Comparison of ENCODE assay signal across 8 cellular contexts in genomic region chr13:24271611-24272451, GRCh38. TPM values are rescaled to one million over a fixed set of nuclear protein-coding genes. Genes with fewer than 3 reads are reported as not detected.
DNase-seq lines count a peak whose midpoint lies in the region; ATAC-seq and TF ChIP-seq lines count a peak whose summit lies in the region.

No MANE protein-coding gene starts in this region.

- peak overlapping the region; percentile 81 for H3K27ac ChIP-seq in CD8-positive, alpha-beta T cell (ENCODE audit: low read depth, low read length)
- H3K27ac ChIP-seq in HUES64 (ENCODE audit: low read depth, low read length) (no peak overlapping the region), dorsolateral prefrontal cortex (peak overlapping the region; percentile 62 to 96 (median 91)), stomach smooth muscle (ENCODE audit: low read length) (peak overlapping the region; percentile 89)

- no peaks in the 10 kb centered on the region for H3K36me3 ChIP-seq in CD8-positive, alpha-beta T cell (ENCODE audit: insufficient read depth, low read length)
- H3K36me3 ChIP-seq in HUES64 (ENCODE audit: insufficient read depth, low read length) (no peaks in the 10 kb centered on the region), stomach smooth muscle (ENCODE audit: control insufficient read depth in 2 of 2, insufficient read depth in 2 of 2, low read length in 2 of 2) (no peaks in the 10 kb centered on the region)

- peaks cover 19% of the 10 kb centered on the region for H3K36me3 Mint-ChIP-seq in CD8-positive, alpha-beta T cell
- H3K36me3 Mint-ChIP-seq in activated CD4-positive, alpha-beta T cell treated with anti-CD3 and anti-CD28 coated beads, Interleukin-2, amount 10 ng/mL, durations not matched to agents 24 days and 14 days (ENCODE audit: low read depth), result peaks cover 23% of the 10 kb centered on the region
- peaks cover 1% of the 10 kb centered on the region for H3K36me3 Mint-ChIP-seq in memory B cell

- no peaks in the 10 kb centered on the region for H3K27me3 Mint-ChIP-seq in CD8-positive, alpha-beta T cell (ENCODE audit: low read depth)
- H3K27me3 Mint-ChIP-seq in activated CD4-positive, alpha-beta T cell treated with anti-CD3 and anti-CD28 coated beads, Interleukin-2, amount 10 ng/mL, durations not matched to agents 24 days and 14 days, result peaks cover 2% of the 10 kb centered on the region
- H3K27me3 Mint-ChIP-seq in memory B cell, result no peaks in the 10 kb centered on the region

- H3K9ac ChIP-seq in HUES64 (ENCODE audit: low read depth, low read length) (peak overlapping the region; percentile 14; the same call in 1 of the 2 replicates), stomach smooth muscle (ENCODE audit: low read length in 2 of 2) (peak overlapping the region; percentile 49 to 60)

- no peaks in the 10 kb centered on the region for H3K27me3 ChIP-seq in CD8-positive, alpha-beta T cell (ENCODE audit: insufficient read depth, low read length)
- H3K27me3 ChIP-seq in HUES64 (ENCODE audit: insufficient read depth, low read length) (no peaks in the 10 kb centered on the region), dorsolateral prefrontal cortex (no peaks in the 10 kb centered on the region), stomach smooth muscle (ENCODE audit: control insufficient read depth in 1 of 2, insufficient read depth in 2 of 2, low read length in 2 of 2) (no peaks in the 10 kb centered on the region)

- peaks cover 91% of the 10 kb centered on the region for H3K4me1 ChIP-seq in CD8-positive, alpha-beta T cell (ENCODE audit: insufficient read depth, low read length)
- H3K4me1 ChIP-seq in HUES64 (ENCODE audit: insufficient read depth, low read length) (peaks cover 4% of the 10 kb centered on the region; the same call in 1 of the 2 replicates), stomach smooth muscle (ENCODE audit: control insufficient read depth, insufficient read depth, low read length) (peaks cover 16% of the 10 kb centered on the region)

- no peak for TF ChIP-seq CTCF in CD8-positive, alpha-beta T cell (IDR thresholded peaks at IDR 0.05)
- peak in 21 of 56 donors; percentile 7 to 48 (median 18) for TF ChIP-seq CTCF in dorsolateral prefrontal cortex (IDR thresholded peaks at IDR 0.05 in 54 of 56, conservative IDR thresholded peaks at IDR 0.05 in 2 of 56; ENCODE audit: low read depth in 1 of 56, partially characterized antibody in 56 of 56)

- H3K4me1 Mint-ChIP-seq in CD8-positive, alpha-beta T cell (ENCODE audit: low read depth), result peaks cover 94% of the 10 kb centered on the region
- peaks cover 82% of the 10 kb centered on the region for H3K4me1 Mint-ChIP-seq in activated CD4-positive, alpha-beta T cell treated with anti-CD3 and anti-CD28 coated beads, Interleukin-2, amount 10 ng/mL, durations not matched to agents 24 days and 14 days
- peaks cover 44% of the 10 kb centered on the region for H3K4me1 Mint-ChIP-seq in memory B cell

- no peaks in the 10 kb centered on the region for H3K9me3 ChIP-seq in CD8-positive, alpha-beta T cell (ENCODE audit: low read length)
- no peaks in the 10 kb centered on the region for H3K9me3 ChIP-seq in HUES64 (ENCODE audit: insufficient read depth, low read depth, low read length)
- H3K9me3 ChIP-seq in stomach smooth muscle (ENCODE audit: control insufficient read depth in 2 of 2, low read length in 2 of 2), result no peaks in the 10 kb centered on the region

- peak overlapping the region; percentile 99 for H3K27ac Mint-ChIP-seq in CD8-positive, alpha-beta T cell
- peak overlapping the region; percentile 96 for H3K27ac Mint-ChIP-seq in activated CD4-positive, alpha-beta T cell treated with anti-CD3 and anti-CD28 coated beads, Interleukin-2, amount 10 ng/mL, durations not matched to agents 24 days and 14 days
- peak overlapping the region; percentile 99 for H3K27ac Mint-ChIP-seq in memory B cell

- H3K4me3 ChIP-seq in CD8-positive, alpha-beta T cell (ENCODE audit: low read depth, low read length), result peak overlapping the region; percentile 32
- no peak overlapping the region for H3K4me3 ChIP-seq in HUES64 (ENCODE audit: low read length)
- peak overlapping the region; percentile 12 to 75 (median 56) for H3K4me3 ChIP-seq in dorsolateral prefrontal cortex
- H3K4me3 ChIP-seq in stomach smooth muscle (ENCODE audit: low read length in 2 of 2), result peak overlapping the region; percentile 71 to 74

- WGBS in HUES64, result 86% methylated on average over 24 of the region's 25 CpGs

- DNase-seq in CD8-positive, alpha-beta T cell, result peak; percentile 41 to 81 (median 66)
- peak; percentile 90 for DNase-seq in activated CD4-positive, alpha-beta T cell treated with anti-CD3 and anti-CD28 coated beads, Interleukin-2, amount 10 ng/mL, durations not matched to agents 24 days and 14 days
- DNase-seq in dorsolateral prefrontal cortex (peak in 9 of 10 donors; percentile 20 to 85 (median 78)), memory B cell (ENCODE audit: low spot score in 2 of 2) (peak; percentile 34 to 35)
- no peak for DNase-seq in NK-92 treated with Interleukin-12 subunit alpha and Interleukin-12 subunit beta, amount 100 ng/mL, for 24 hours (lab: John Stamatoyannopoulos, UW)

- CTCF ChIA-PET in CD8-positive, alpha-beta T cell (lab: Charles Lee), result interaction anchor here (1.2 to 6.0 kb wide), 6 partner anchors 13 to 157 kb away, joined by 3 to 49 read pairs (median 8); no protein-coding TSS in a partner anchor

- H3K4me3 Mint-ChIP-seq in CD8-positive, alpha-beta T cell, result peak overlapping the region; percentile 85
- H3K4me3 Mint-ChIP-seq in activated CD4-positive, alpha-beta T cell treated with anti-CD3 and anti-CD28 coated beads, Interleukin-2, amount 10 ng/mL, durations not matched to agents 24 days and 14 days, result peak overlapping the region; percentile 91
- H3K4me3 Mint-ChIP-seq in memory B cell, result peak overlapping the region; percentile 95

- intact Hi-C loops in CD8-positive, alpha-beta T cell (cut with DNase I, micrococcal nuclease), result loop anchor here (1.0 to 10.0 kb wide), 11 partner anchors 11 to 1013 kb away; partner anchors contain the start of genes MIPEP (in 1 of the 2), MTMR6 (in 1 of the 2), PARP4 (in 1 of the 2) and SPATA13 (in 1 of the 2)
- intact Hi-C loops in activated CD4-positive, alpha-beta T cell treated with anti-CD3 and anti-CD28 coated beads, Interleukin-2, amount 10 ng/mL, durations not matched to agents 24 days and 14 days (cut with micrococcal nuclease), result loop anchor here (1.0 to 10.0 kb wide), 3 partner anchors 9 to 1013 kb away; partner anchors contain the start of gene MTMR6
- intact Hi-C loops in dorsolateral prefrontal cortex (cut with DNase I), result loop anchor here in 1 of 2 donors (5.0 kb wide), 1 partner anchor 40 kb away; no protein-coding TSS in a partner anchor

- peak; percentile 75 for ATAC-seq in CD8-positive, alpha-beta T cell
- ATAC-seq in GM21390 (IDR thresholded peaks at IDR 0.05; ENCODE audit: unreplicated experiment) (peak; percentile 48), memory B cell (ENCODE audit: low read depth) (peak; percentile 61)

- no peaks in the 10 kb centered on the region for H3K9me3 Mint-ChIP-seq in CD8-positive, alpha-beta T cell
- no peaks in the 10 kb centered on the region for H3K9me3 Mint-ChIP-seq in activated CD4-positive, alpha-beta T cell treated with anti-CD3 and anti-CD28 coated beads, Interleukin-2, amount 10 ng/mL, durations not matched to agents 24 days and 14 days
- no peaks in the 10 kb centered on the region for H3K9me3 Mint-ChIP-seq in memory B cell

- POLR2A ChIA-PET in CD8-positive, alpha-beta T cell (lab: Charles Lee), result interaction anchor here (0.6 to 12.4 kb wide), 9 partner anchors 8 to 160 kb away, joined by 3 to 224 read pairs (median 5); no protein-coding TSS in a partner anchor

RNA-seq across cellular contexts. Expression of gene C1QTNF9, which starts 37.5 kb away (rescaled TPM):
- total RNA-seq in CD8-positive, alpha-beta T cell, result under 1 TPM in 1 of 2 experiments, not detected in 1; 0.17 TPM
- not detected for polyA plus RNA-seq in HUES64 (2013, experiment 1 of 2)
- polyA plus RNA-seq in HUES64 (2013, experiment 2 of 2), result not detected
- 0.09 TPM in 1 of 2 replicates, not detected in the other for total RNA-seq in activated CD4-positive, alpha-beta T cell treated with anti-CD3 and anti-CD28 coated beads, Interleukin-2, amount 10 ng/mL, durations not matched to agents 24 days and 14 days
- total RNA-seq in dorsolateral prefrontal cortex, result 1 to 10 TPM in 1 of 120 experiments, under 1 TPM in 16, not detected in 103; 0.18 to 1.0 (median 0.30) TPM
